1 cellular context compared by ENCODE assay signal in the genomic region with DNA sequence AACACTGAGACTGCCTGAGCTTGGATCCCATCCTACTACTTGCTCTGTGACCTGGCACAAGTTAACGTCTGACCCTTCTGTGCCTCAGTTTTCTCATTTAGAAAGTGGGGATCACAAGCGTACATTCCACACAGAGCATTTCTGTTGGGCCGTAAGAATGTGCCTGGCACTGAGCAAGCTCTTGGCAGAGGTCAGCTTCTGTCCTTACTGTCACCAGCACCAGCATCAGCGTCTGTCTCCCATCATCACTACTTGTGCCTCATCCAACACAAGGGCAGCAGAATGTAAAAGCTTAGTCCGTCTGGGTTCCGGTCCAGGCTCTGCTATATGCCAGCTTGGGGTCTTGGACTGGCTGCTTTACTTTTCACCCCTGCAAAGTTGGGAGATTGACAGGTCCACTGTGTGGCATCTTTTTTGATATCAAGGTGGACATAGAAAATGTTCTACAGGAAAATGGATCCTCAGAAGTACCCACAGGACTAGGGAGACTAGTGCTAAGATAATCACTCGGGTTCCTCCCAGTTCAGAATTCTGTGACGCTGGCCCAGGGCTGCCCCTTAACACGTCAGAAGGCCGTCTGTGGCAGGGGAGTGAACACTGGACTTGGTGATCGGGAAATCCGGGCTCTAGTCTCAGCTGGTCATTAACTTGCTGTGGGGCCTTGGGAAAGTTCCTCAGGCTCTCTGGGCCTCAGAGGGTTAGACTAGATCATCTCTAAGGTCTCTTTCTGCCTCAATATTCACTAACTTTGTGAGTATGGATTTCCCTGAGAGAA.
TF ChIP-seq lines count a peak whose summit lies in the region.

No MANE protein-coding gene starts in this region.

TF ChIP-seq in IMR-90, 13 proteins besides CTCF, POLR2A, EP300 and RAD21:
- TF ChIP-seq NFE2L2 (IDR thresholded peaks at IDR 0.05; ENCODE audit: low read depth, low read length) (no peak), BHLHE40 (IDR thresholded peaks at IDR 0.05; ENCODE audit: low read depth, low read length) (no peak), FOS (IDR thresholded peaks at IDR 0.05; ENCODE audit: low read depth, low read length) (no peak), MXI1 (IDR thresholded peaks at IDR 0.05; ENCODE audit: borderline replicate concordance, low read depth, low read length) (no peak), RFX5 (IDR thresholded peaks at IDR 0.05; ENCODE audit: low read depth, low read length) (no peak), MAZ (IDR thresholded peaks at IDR 0.05; ENCODE audit: borderline replicate concordance, low read depth, low read length) (no peak), CEBPB (IDR thresholded peaks at IDR 0.05; ENCODE audit: low read depth, low read length) (no peak), RCOR1 (IDR thresholded peaks at IDR 0.05; ENCODE audit: insufficient replicate concordance, low read length) (no peak), CHD1 (IDR thresholded peaks at IDR 0.05; ENCODE audit: low read depth, low read length) (no peak), MAFK (IDR thresholded peaks at IDR 0.05; ENCODE audit: low read depth, low read length) (no peak), SMC3 (IDR thresholded peaks at IDR 0.05; ENCODE audit: low read depth, low read length) (no peak)
- TF ChIP-seq, protein P1, sequence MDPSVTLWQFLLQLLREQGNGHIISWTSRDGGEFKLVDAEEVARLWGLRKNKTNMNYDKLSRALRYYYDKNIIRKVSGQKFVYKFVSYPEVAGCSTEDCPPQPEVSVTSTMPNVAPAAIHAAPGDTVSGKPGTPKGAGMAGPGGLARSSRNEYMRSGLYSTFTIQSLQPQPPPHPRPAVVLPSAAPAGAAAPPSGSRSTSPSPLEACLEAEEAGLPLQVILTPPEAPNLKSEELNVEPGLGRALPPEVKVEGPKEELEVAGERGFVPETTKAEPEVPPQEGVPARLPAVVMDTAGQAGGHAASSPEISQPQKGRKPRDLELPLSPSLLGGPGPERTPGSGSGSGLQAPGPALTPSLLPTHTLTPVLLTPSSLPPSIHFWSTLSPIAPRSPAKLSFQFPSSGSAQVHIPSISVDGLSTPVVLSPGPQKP (IDR thresholded peaks at IDR 0.05; ENCODE audit: borderline replicate concordance, low read depth, low read length): no peak
- TF ChIP-seq, protein P2, sequence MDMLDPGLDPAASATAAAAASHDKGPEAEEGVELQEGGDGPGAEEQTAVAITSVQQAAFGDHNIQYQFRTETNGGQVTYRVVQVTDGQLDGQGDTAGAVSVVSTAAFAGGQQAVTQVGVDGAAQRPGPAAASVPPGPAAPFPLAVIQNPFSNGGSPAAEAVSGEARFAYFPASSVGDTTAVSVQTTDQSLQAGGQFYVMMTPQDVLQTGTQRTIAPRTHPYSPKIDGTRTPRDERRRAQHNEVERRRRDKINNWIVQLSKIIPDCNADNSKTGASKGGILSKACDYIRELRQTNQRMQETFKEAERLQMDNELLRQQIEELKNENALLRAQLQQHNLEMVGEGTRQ (IDR thresholded peaks at IDR 0.05; ENCODE audit: low read depth, low read length): no peak
